In genomic region chr2:73828818-73829570, GRCh38 we compare ENCODE assay signal across 8 cellular contexts. TPM values are rescaled to one million over a fixed set of nuclear protein-coding genes. Genes with fewer than 3 reads are reported as not detected.
DNase-seq lines count a peak whose midpoint lies in the region; ATAC-seq and TF ChIP-seq lines count a peak whose summit lies in the region.

STAMBP (plus strand) TSS chr2:73828961; CDS start chr2:73830857, 1,896 bp downstream.

- H3K27ac ChIP-seq in PC-3 (ENCODE audit: low read length): peak within 1 kb of the TSS; percentile 76

- H3K9me3 ChIP-seq in PC-3 (ENCODE audit: low read length) (no peaks in the 10 kb centered on the region), mononuclear cell (ENCODE audit: low read depth, low read length) (no peaks in the 10 kb centered on the region)

- H3K4me1 ChIP-seq in PC-3 (ENCODE audit: insufficient read depth, low read length) (peaks cover 48% of the 10 kb centered on the region), mononuclear cell (ENCODE audit: insufficient read depth, low read length) (peaks cover 22% of the 10 kb centered on the region)

- H3K9ac ChIP-seq in PC-3 (ENCODE audit: low read length): peak within 1 kb of the TSS; percentile 92

- H3K4me2 ChIP-seq in PC-3 (ENCODE audit: low read length): peak within 1 kb of the TSS; percentile 90

- BruUV-seq in PC-3 (replicated peaks; lab: Mats Ljungman, UMichigan): TSS peak; percentile 74

- no peaks in the 10 kb centered on the region for H3F3A ChIP-seq in PC-3 (ENCODE audit: low read length, unreplicated experiment)

- H3K4me3 ChIP-seq in PC-3 (ENCODE audit: low read length) (peak within 1 kb of the TSS; percentile 82), epithelial cell of esophagus (ENCODE audit: low read length) (peak within 1 kb of the TSS; percentile 67), mononuclear cell (ENCODE audit: low read length) (peak within 1 kb of the TSS; percentile 87)

- no peak for TF ChIP-seq RAD21 in Ishikawa (IDR thresholded peaks at IDR 0.05; ENCODE audit: low read depth)

- intact Hi-C loops in PC-3 (cut with micrococcal nuclease): loop anchor here (2.0 kb wide), 1 partner anchor 98 kb away; the partner anchor contains the start of gene DGUOK

- no peaks in the 10 kb centered on the region for H3K27me3 ChIP-seq in PC-3 (ENCODE audit: low read length)
- no peaks in the 10 kb centered on the region for H3K27me3 ChIP-seq in mononuclear cell (ENCODE audit: insufficient read depth, low read length)

- TF ChIP-seq EP300 in Ishikawa (IDR thresholded peaks at IDR 0.05; ENCODE audit: borderline replicate concordance): no peak

- H4K20me1 ChIP-seq in PC-3 (ENCODE audit: low read length): no peaks in the 10 kb centered on the region

- H3K79me2 ChIP-seq in PC-3 (ENCODE audit: low read length): peaks cover 21% of the 10 kb centered on the region

- CTCF ChIA-PET in PC-3 (lab: Charles Lee): interaction anchor here (0.5 to 1.4 kb wide), 5 partner anchors 11 to 158 kb away, joined by 3 to 10 read pairs (median 4); no protein-coding TSS in a partner anchor

- DNase-seq in DMS114 treated with DMSO at 0.1 percent for 48 hours (lab: John Stamatoyannopoulos, UW; ENCODE audit: unreplicated experiment) (peak; percentile 98), PC-3 (peak; percentile 97), activated T-cell treated with anti-CD3 and anti-CD28 coated beads for 48 hours (ENCODE audit: low read depth) (peak; percentile 83), epithelial cell of esophagus (ENCODE audit: low read depth) (peak; percentile 98)
- DNase-seq in stimulated activated CD8-positive, alpha-beta memory T cell treated with anti-CD3 and anti-CD28 coated beads, Interleukin-4, amount 100 ng/mL, for 1 hour (ENCODE audit: low read depth in 2 of 2, low spot score in 1 of 2): peak; percentile 71 to 80

- no peaks in the 10 kb centered on the region for H3K9me2 ChIP-seq in PC-3 (replicated peaks; ENCODE audit: low read length)

- POLR2A ChIA-PET in PC-3 (lab: Charles Lee; ENCODE audit: unreplicated experiment): interaction anchor here (0.6 to 0.8 kb wide), 5 partner anchors 82 to 353 kb away, joined by 3 to 9 read pairs (median 6); no protein-coding TSS in a partner anchor

- peaks cover 16% of the 10 kb centered on the region for H3K36me3 ChIP-seq in PC-3 (ENCODE audit: low read depth, low read length)

- peak within 1 kb of the TSS; percentile 90 for H2AFZ ChIP-seq in PC-3 (ENCODE audit: low read length)

- no peak for TF ChIP-seq CTCF in PC-3 (conservative IDR thresholded peaks at IDR 0.05; ENCODE audit: low read depth, low read length)
- TF ChIP-seq CTCF in epithelial cell of esophagus (IDR thresholded peaks at IDR 0.05; ENCODE audit: insufficient read depth, low read depth, low read length, missing control alignments): no peak

- ATAC-seq in GM21576 (IDR thresholded peaks at IDR 0.05; ENCODE audit: unreplicated experiment) (peak; percentile 79), PC-3 (peak; percentile 76)

TF ChIP-seq in Ishikawa, 13 proteins besides CTCF, POLR2A, EP300 and RAD21:
- peak; percentile 44; the same call in 1 of the 2 replicates for TF ChIP-seq TCF12 (IDR thresholded peaks at IDR 0.05; ENCODE audit: low read depth)
- peak; percentile 78 for TF ChIP-seq MAX (IDR thresholded peaks at IDR 0.05)
- TF ChIP-seq USF1 (IDR thresholded peaks at IDR 0.05): peak; percentile 69
- TF ChIP-seq EGR1 (IDR thresholded peaks at IDR 0.05): peak; percentile 46; the same call in 1 of the 2 replicates
- no peak for TF ChIP-seq CEBPB (IDR thresholded peaks at IDR 0.05)
- TF ChIP-seq CREB1 (IDR thresholded peaks at IDR 0.05; ENCODE audit: low read depth): peak; percentile 85
- peak; percentile 97 for TF ChIP-seq YY1 (IDR thresholded peaks at IDR 0.05; ENCODE audit: low read depth)
- peak; percentile 89 for TF ChIP-seq ZBTB7A (IDR thresholded peaks at IDR 0.05; ENCODE audit: low read depth)
- TF ChIP-seq TAF1 (IDR thresholded peaks at IDR 0.05; ENCODE audit: low read depth): peak; percentile 66
- no peak for TF ChIP-seq REST (IDR thresholded peaks at IDR 0.05; ENCODE audit: low read depth)
- TF ChIP-seq NFIC (IDR thresholded peaks at IDR 0.05): 0 out of 2 replicates have a peak, but pooled peaks have one; percentile 48
- peak; percentile 5; the same call in 1 of the 2 replicates for TF ChIP-seq TEAD4 (IDR thresholded peaks at IDR 0.05)
- TF ChIP-seq FOXM1 (IDR thresholded peaks at IDR 0.05; ENCODE audit: borderline replicate concordance, low read depth): no peak

RNA-seq across cellular contexts. Expression of gene STAMBP, which starts in this region (rescaled TPM):
- 23.8 and 32.2 TPM in 2 replicates for total RNA-seq in PC-3 (2014; rRNA removed)
- 8.8 TPM for total RNA-seq in mononuclear cell

Comparison
In these comparisons a context has a peak if more than half of its experiments do, and no peak if none do; other contexts are left out.
1. Peak in every context shown above with its lines: DNase-seq, ATAC-seq, H3K4me3 ChIP-seq and H3K27ac ChIP-seq.